2 cellular contexts compared by ENCODE assay signal in the genomic region with DNA sequence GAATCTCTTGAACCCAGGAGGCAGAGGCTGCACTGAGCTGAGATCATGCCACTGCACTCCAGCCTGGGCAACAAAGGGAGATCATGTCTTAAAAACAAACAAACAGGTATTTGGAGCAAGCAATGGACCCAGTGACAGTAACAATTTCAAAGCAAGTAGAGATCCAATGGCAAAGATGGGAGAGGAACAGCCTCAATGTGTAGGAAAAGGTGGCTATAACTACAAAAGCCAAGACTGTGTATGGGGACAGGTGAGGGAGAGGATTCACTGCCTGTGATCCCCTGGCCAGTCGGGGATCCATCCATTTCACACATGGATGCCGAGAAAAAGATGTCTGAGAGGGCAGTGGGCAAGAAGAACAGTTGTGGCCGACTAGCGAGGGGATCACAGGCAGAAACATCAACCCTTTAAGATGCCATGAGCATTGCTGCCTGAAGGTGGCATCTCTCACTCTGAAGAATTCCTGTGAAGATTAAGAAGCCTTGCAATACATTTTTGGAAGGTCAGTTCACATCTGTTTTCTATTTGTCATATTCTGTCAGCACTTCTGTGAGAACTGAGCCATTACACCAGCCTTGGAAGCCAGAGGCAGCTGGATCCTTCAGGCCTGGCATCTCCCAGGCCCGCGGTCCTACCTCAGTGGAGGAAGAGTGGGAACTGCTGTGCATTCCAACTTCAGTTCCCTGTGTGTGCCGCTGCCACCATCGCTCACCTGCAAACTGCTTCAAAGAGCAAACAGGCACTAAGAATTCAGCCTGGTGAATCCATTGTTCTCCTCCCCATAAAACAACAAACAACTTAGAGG.
TF ChIP-seq lines count a peak whose summit lies in the region.

No MANE protein-coding gene starts in this region.

TF ChIP-seq in A549, 52 proteins besides CTCF, POLR2A, EP300 and RAD21 (continued from another document):
- no peak for TF ChIP-seq PHF8 (IDR thresholded peaks at IDR 0.05; ENCODE audit: borderline replicate concordance, low read depth)

TF ChIP-seq in GM12878, 131 proteins besides CTCF, POLR2A, EP300 and RAD21:
- TF ChIP-seq, protein P1, sequence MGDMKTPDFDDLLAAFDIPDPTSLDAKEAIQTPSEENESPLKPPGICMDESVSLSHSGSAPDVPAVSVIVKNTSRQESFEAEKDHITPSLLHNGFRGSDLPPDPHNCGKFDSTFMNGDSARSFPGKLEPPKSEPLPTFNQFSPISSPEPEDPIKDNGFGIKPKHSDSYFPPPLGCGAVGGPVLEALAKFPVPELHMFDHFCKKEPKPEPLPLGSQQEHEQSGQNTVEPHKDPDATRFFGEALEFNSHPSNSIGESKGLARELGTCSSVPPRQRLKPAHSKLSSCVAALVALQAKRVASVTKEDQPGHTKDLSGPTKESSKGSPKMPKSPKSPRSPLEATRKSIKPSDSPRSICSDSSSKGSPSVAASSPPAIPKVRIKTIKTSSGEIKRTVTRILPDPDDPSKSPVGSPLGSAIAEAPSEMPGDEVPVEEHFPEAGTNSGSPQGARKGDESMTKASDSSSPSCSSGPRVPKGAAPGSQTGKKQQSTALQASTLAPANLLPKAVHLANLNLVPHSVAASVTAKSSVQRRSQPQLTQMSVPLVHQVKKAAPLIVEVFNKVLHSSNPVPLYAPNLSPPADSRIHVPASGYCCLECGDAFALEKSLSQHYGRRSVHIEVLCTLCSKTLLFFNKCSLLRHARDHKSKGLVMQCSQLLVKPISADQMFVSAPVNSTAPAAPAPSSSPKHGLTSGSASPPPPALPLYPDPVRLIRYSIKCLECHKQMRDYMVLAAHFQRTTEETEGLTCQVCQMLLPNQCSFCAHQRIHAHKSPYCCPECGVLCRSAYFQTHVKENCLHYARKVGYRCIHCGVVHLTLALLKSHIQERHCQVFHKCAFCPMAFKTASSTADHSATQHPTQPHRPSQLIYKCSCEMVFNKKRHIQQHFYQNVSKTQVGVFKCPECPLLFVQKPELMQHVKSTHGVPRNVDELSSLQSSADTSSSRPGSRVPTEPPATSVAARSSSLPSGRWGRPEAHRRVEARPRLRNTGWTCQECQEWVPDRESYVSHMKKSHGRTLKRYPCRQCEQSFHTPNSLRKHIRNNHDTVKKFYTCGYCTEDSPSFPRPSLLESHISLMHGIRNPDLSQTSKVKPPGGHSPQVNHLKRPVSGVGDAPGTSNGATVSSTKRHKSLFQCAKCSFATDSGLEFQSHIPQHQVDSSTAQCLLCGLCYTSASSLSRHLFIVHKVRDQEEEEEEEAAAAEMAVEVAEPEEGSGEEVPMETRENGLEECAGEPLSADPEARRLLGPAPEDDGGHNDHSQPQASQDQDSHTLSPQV (IDR thresholded peaks at IDR 0.05): no peak
- TF ChIP-seq SMC3 (IDR thresholded peaks at IDR 0.05; ENCODE audit: borderline replicate concordance, low read length): peak; percentile 55; the same call in 1 of the 2 replicates
